Comparison of ENCODE assay signal across 11 cellular contexts in the genomic region with DNA sequence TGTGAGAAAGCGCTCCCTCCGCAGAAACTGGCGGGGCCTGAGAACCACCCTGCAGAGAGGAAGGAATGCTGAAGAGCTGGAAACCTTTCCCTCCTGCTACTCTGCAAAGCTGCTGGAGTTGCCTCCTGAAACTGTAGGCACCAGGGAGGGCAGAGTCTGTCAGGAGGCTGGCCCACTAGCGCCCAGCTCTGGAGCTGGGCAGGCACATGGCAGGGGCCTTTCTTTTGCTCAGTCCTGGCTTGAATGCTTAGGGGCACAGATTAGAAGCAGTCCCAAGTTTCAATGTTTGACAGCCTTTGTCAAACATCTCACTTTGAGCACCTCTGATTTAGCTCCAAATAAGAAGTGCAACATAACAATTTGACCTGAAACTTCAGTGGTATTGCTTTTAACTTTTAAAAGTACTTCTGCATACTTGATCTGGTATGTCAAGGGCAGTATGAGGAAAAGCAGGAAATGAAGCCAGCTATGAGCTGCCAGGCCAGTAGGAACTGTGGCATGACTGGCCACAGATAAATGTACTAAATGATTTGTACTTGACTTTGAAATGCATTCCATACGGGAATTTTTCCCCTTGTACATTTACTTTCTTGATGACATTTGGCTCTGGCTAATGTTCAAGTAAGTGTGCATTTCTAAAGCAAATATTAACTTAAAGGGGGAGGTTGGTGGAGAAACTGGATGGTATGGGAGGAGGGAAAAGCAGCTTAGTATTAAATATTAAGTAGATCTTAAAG. TPM values are rescaled to one million over a fixed set of nuclear protein-coding genes. Genes with fewer than 3 reads are reported as not detected.
DNase-seq lines count a peak whose midpoint lies in the region; ATAC-seq, FAIRE-seq and TF ChIP-seq lines count a peak whose summit lies in the region.
"Had no signal": no experiment of that assay in that cellular context is flagged by ENCODE, and none has a peak within 500 bp of the region (broad histone marks: within the 10 kb centered on the region; RNA-seq: fewer than 3 reads in every experiment).

No MANE protein-coding gene starts in this region.

- H3K9ac ChIP-seq in HCT116 (ENCODE audit: low read length) (peak overlapping the region; percentile 65), skeletal muscle tissue (ENCODE audit: low read depth in 1 of 3, low read length in 3 of 3) (peak overlapping the region in 1 of 3 donors; percentile 45)

- RAD21 ChIA-PET in HCT116 (lab: Charles Lee; ENCODE audit: low non-redundant PET in 1 of 2, low total read pairs in 2 of 2, uncharacterized antibody in 2 of 2, unreplicated experiment in 2 of 2) = no interaction called here

- no peaks in the 10 kb centered on the region for H4K20me1 ChIP-seq in HCT116 (ENCODE audit: insufficient read depth)

- H3K79me2 ChIP-seq in HCT116 (ENCODE audit: insufficient read depth, low read length) = peaks cover 3% of the 10 kb centered on the region; the same call in 1 of the 2 replicates

- H3K9me3 Mint-ChIP-seq in WTC11 = no peaks in the 10 kb centered on the region
- peaks cover 0 to 2% (median 0%) of the 10 kb centered on the region in 11 donors for H3K9me3 Mint-ChIP-seq in naive thymus-derived CD4-positive, alpha-beta T cell
- H3K9me3 Mint-ChIP-seq: activated B cell treated with CpG ODN at 0.5 μM for 24 hours; central memory CD8-positive, alpha-beta T cell had no signal

- H3K27ac Mint-ChIP-seq in WTC11 = no peak overlapping the region
- H3K27ac Mint-ChIP-seq in naive thymus-derived CD4-positive, alpha-beta T cell = no peak overlapping the region
- H3K27ac Mint-ChIP-seq: activated B cell treated with CpG ODN at 0.5 μM for 24 hours had no signal

- no peak for TF ChIP-seq RAD21 in HCT116 (IDR thresholded peaks at IDR 0.05; ENCODE audit: low read depth)

- H3K9me2 ChIP-seq in HCT116 (ENCODE audit: insufficient read depth) = no peaks in the 10 kb centered on the region

- H3K4me2 ChIP-seq in HCT116 (ENCODE audit: low read length) = peak overlapping the region; percentile 68

- peaks cover 28% of the 10 kb centered on the region for H3K4me1 Mint-ChIP-seq in WTC11
- peaks cover 0 to 6% (median 0%) of the 10 kb centered on the region in 7 donors for H3K4me1 Mint-ChIP-seq in naive thymus-derived CD4-positive, alpha-beta T cell
- H3K4me1 Mint-ChIP-seq: activated B cell treated with CpG ODN at 0.5 μM for 24 hours; central memory CD8-positive, alpha-beta T cell had no signal

- CTCF ChIA-PET in HCT116 (lab: Charles Lee) = interaction anchor here (1.9 kb wide), 1 partner anchor 19 kb away, joined by 5 read pairs; no protein-coding TSS in a partner anchor
- CTCF ChIA-PET in WTC11 (lab: Charles Lee) = interaction anchor here (0.6 to 1.9 kb wide), 8 partner anchors 19 to 394 kb away, joined by 3 to 6 read pairs (median 4); no protein-coding TSS in a partner anchor
- CTCF ChIA-PET in naive thymus-derived CD4-positive, alpha-beta T cell (lab: Charles Lee) = interaction anchor here (1.2 kb wide), 1 partner anchor 14 kb away, joined by 3 read pairs; no protein-coding TSS in a partner anchor

- no peak overlapping the region for H3K4me3 Mint-ChIP-seq in WTC11
- H3K4me3 Mint-ChIP-seq in naive thymus-derived CD4-positive, alpha-beta T cell = no peak overlapping the region
- H3K4me3 Mint-ChIP-seq: activated B cell treated with CpG ODN at 0.5 μM for 24 hours; central memory CD8-positive, alpha-beta T cell had no signal

- intact Hi-C loops in HCT116 (cut with micrococcal nuclease) (no loop called here), left cardiac atrium (cut with DNase I) (no loop called here)
- intact Hi-C loops in naive thymus-derived CD4-positive, alpha-beta T cell (cut with micrococcal nuclease) = no loop called here

- H2AFZ ChIP-seq in HCT116 (ENCODE audit: low read depth, low read length, poor library complexity, severe bottlenecking) = no peak overlapping the region

- H3K27me3 ChIP-seq in HCT116 (ENCODE audit: insufficient read depth, low read length) (no peaks in the 10 kb centered on the region), skeletal muscle tissue (ENCODE audit: control insufficient read depth in 3 of 3, insufficient read depth in 3 of 3, low read length in 3 of 3) (no peaks in the 10 kb centered on the region)
- peaks cover 0 to 9% of the 10 kb centered on the region in 2 donors for H3K27me3 ChIP-seq in naive thymus-derived CD4-positive, alpha-beta T cell (ENCODE audit: control insufficient read depth in 2 of 2, insufficient read depth in 2 of 2, low read length in 2 of 2)

- TF ChIP-seq CTCF in HCT116 (IDR thresholded peaks at IDR 0.05 in 2 of 3, conservative IDR thresholded peaks at IDR 0.05 in 1 of 3; ENCODE audit: borderline replicate concordance in 1 of 3, insufficient read depth in 1 of 3, low read depth in 2 of 3, low read length in 2 of 3) (no peak), WTC11 (IDR thresholded peaks at IDR 0.05) (no peak)

- TF ChIP-seq POLR2A in HCT116 (IDR thresholded peaks at IDR 0.05; ENCODE audit: borderline replicate concordance, extremely low read depth, insufficient read depth, insufficient read length) = no peak

- no peak overlapping the region for H3K27ac ChIP-seq in HCT116 (ENCODE audit: low read depth, low read length)
- peak overlapping the region; percentile 42 for H3K27ac ChIP-seq in skeletal muscle tissue (ENCODE audit: low read depth, low read length)
- no peak overlapping the region for H3K27ac ChIP-seq in naive thymus-derived CD4-positive, alpha-beta T cell (ENCODE audit: low read depth, low read length)

- FAIRE-seq in frontal cortex (lab: Jason Lieb, UNC) = no peak

- no TSS peak for BruUV-seq in HCT116 (replicated peaks; lab: Mats Ljungman, UMichigan)

- H3K36me3 ChIP-seq in HCT116 (ENCODE audit: control insufficient read depth in 1 of 2, insufficient read depth in 2 of 2, low read length in 2 of 2) (no peaks in the 10 kb centered on the region; a peak in 1 of 4 replicates), skeletal muscle tissue (ENCODE audit: control insufficient read depth in 3 of 3, insufficient read depth in 3 of 3, low read length in 3 of 3) (no peaks in the 10 kb centered on the region)
- H3K36me3 ChIP-seq in naive thymus-derived CD4-positive, alpha-beta T cell (ENCODE audit: control insufficient read depth in 2 of 3, insufficient read depth in 3 of 3, low read length in 3 of 3) = no peaks in the 10 kb centered on the region

- no peaks in the 10 kb centered on the region; the same call in 1 of the 2 replicates for H3K36me3 Mint-ChIP-seq in WTC11
- H3K36me3 Mint-ChIP-seq in naive thymus-derived CD4-positive, alpha-beta T cell = no peaks in the 10 kb centered on the region

- DNase-seq in HCT116 (ENCODE audit: low read depth, low spot score) = no peak
- DNase-seq in WTC11 (ENCODE audit: low spot score) = peak; percentile 50
- no peak for DNase-seq in left cardiac atrium
- DNase-seq in frontal cortex (ENCODE audit: low spot score in 2 of 2) = no peak
- DNase-seq in stimulated activated CD4-positive, alpha-beta T cell treated with anti-CD3 and anti-CD28 coated beads, Interleukin-4, amount 100 ng/mL, for 24 hours = no peak
- DNase-seq in naive thymus-derived CD4-positive, alpha-beta T cell = no peak
- DNase-seq: activated B cell treated with CpG ODN at 0.5 μM for 24 hours had no signal

- ATAC-seq in HCT116 = no peak
- ATAC-seq in WTC11 = peak; percentile 90
- ATAC-seq in left cardiac atrium = peak; percentile 63 to 70
- no peak for ATAC-seq in naive thymus-derived CD4-positive, alpha-beta T cell
- ATAC-seq in HG03196 (IDR thresholded peaks at IDR 0.05; ENCODE audit: unreplicated experiment) = no peak

- POLR2A ChIA-PET in HCT116 (lab: Charles Lee) (interaction anchor here (1.1 to 1.8 kb wide), 2 partner anchors 10 to 27 kb away, joined by 3 to 5 read pairs; partner anchors contain the start of gene PFKFB2), WTC11 (lab: Charles Lee) (interaction anchor here (0.5 to 1.5 kb wide), 2 partner anchors 7 to 17 kb away, joined by 3 to 5 read pairs; partner anchors contain the start of gene C1orf116)
- POLR2A ChIA-PET in naive thymus-derived CD4-positive, alpha-beta T cell (lab: Charles Lee) = no interaction called here

- H3K4me3 ChIP-seq in HCT116 (replicated peaks in 1 of 2; ENCODE audit: low read depth in 1 of 2, low read length in 2 of 2) (no peak overlapping the region), skeletal muscle tissue (ENCODE audit: low read length in 3 of 3) (no peak overlapping the region)
- no peak overlapping the region for H3K4me3 ChIP-seq in naive thymus-derived CD4-positive, alpha-beta T cell (ENCODE audit: low read length)

- H3K27me3 Mint-ChIP-seq in WTC11 (ENCODE audit: low read depth) = no peaks in the 10 kb centered on the region
- H3K27me3 Mint-ChIP-seq in naive thymus-derived CD4-positive, alpha-beta T cell = peaks cover 11 to 45% (median 17%) of the 10 kb centered on the region in 5 donors

- H3K9me3 ChIP-seq in HCT116 (ENCODE audit: control insufficient read depth in 1 of 2, insufficient read depth in 1 of 2, low read depth in 1 of 2, low read length in 2 of 2) (no peaks in the 10 kb centered on the region), skeletal muscle tissue (ENCODE audit: control insufficient read depth in 3 of 3, low read length in 3 of 3) (no peaks in the 10 kb centered on the region)
- no peaks in the 10 kb centered on the region for H3K9me3 ChIP-seq in naive thymus-derived CD4-positive, alpha-beta T cell (ENCODE audit: control insufficient read depth in 2 of 3, low read length in 3 of 3)

- H3K4me1 ChIP-seq in HCT116 (ENCODE audit: control insufficient read depth in 1 of 2, insufficient read depth in 2 of 2, low read length in 2 of 2) = peaks cover 34 to 95% of the 10 kb centered on the region in 2 experiments
- peaks cover 13 to 22% (median 19%) of the 10 kb centered on the region in 3 donors for H3K4me1 ChIP-seq in skeletal muscle tissue (ENCODE audit: control insufficient read depth in 3 of 3, insufficient read depth in 3 of 3, low read length in 3 of 3)
- no peaks in the 10 kb centered on the region for H3K4me1 ChIP-seq in naive thymus-derived CD4-positive, alpha-beta T cell (ENCODE audit: control insufficient read depth in 2 of 2, insufficient read depth in 2 of 2, low read length in 2 of 2)

RNA-seq across cellular contexts. Expression of gene C1orf116, which starts 7.2 kb away (rescaled TPM):
- total RNA-seq in HCT116 (2021; ENCODE audit: unreplicated experiment) = 3.6 TPM
- 3.3 and 4.8 TPM in 2 replicates for polyA plus RNA-seq in HCT116 (2012)
- 2.3 to 2.7 TPM (median 2.4 TPM) in 3 replicates for total RNA-seq in WTC11 (2021)
- under 1 TPM; 0.06 to 0.10 TPM for total RNA-seq in left cardiac atrium
- total RNA-seq in skeletal muscle tissue = not detected
- not detected for total RNA-seq in frontal cortex
- total RNA-seq in naive thymus-derived CD4-positive, alpha-beta T cell = under 1 TPM in 2 of 5 experiments, not detected in 3; 0.11 to 0.15 TPM
- not detected for polyA plus RNA-seq in naive thymus-derived CD4-positive, alpha-beta T cell

RNA-seq across cellular contexts. Expression of gene YOD1, which starts 25.7 kb away (rescaled TPM):
- total RNA-seq in HCT116 (2021; ENCODE audit: unreplicated experiment) (13.6 TPM), WTC11 (2021) (9.8 to 12.0 TPM (median 10.2 TPM) in 3 replicates), left cardiac atrium (1 to 10 TPM; 3.4 to 5.9 TPM), skeletal muscle tissue (13.0 TPM), frontal cortex (20.8 TPM)
- 5.1 and 6.2 TPM in 2 replicates for polyA plus RNA-seq in HCT116 (2012)
- total RNA-seq in naive thymus-derived CD4-positive, alpha-beta T cell = 10 to 100 TPM in 1 of 5 experiments, 1 to 10 TPM in 4; 7.4 to 12.8 (median 9.9) TPM
- polyA plus RNA-seq in naive thymus-derived CD4-positive, alpha-beta T cell = under 1 TPM; 0.81 to 0.99 TPM

RNA-seq across cellular contexts. Expression of gene PFKFB2, which starts 27.8 kb away (rescaled TPM):
- total RNA-seq in HCT116 (2021; ENCODE audit: unreplicated experiment) (13.9 TPM), WTC11 (2021) (16.8 to 21.0 TPM (median 20.9 TPM) in 3 replicates), left cardiac atrium (10 to 100 TPM; 28.2 to 42.8 TPM), skeletal muscle tissue (3.7 TPM), frontal cortex (9.4 TPM)
- 3.7 and 4.1 TPM in 2 replicates for polyA plus RNA-seq in HCT116 (2012)
- total RNA-seq in naive thymus-derived CD4-positive, alpha-beta T cell = 1 to 10 TPM; 2.3 to 4.6 (median 3.8) TPM
- polyA plus RNA-seq in naive thymus-derived CD4-positive, alpha-beta T cell = 1 to 10 TPM in 1 of 2 donors, under 1 TPM in 1; 0.64 to 2.2 TPM

RNA-seq across cellular contexts. Expression of gene FCAMR, which starts 55.1 kb away (rescaled TPM):
- total RNA-seq in HCT116 (2021; ENCODE audit: unreplicated experiment) = not detected
- polyA plus RNA-seq in HCT116 (2012) = not detected in 2 replicates
- total RNA-seq in WTC11 (2021) = not detected in 3 replicates
- total RNA-seq in left cardiac atrium = not detected
- not detected for total RNA-seq in skeletal muscle tissue
- not detected for total RNA-seq in frontal cortex
- not detected for total RNA-seq in naive thymus-derived CD4-positive, alpha-beta T cell
- polyA plus RNA-seq in naive thymus-derived CD4-positive, alpha-beta T cell = not detected
- total RNA-seq: activated B cell treated with CpG ODN at 0.5 μM for 24 hours, urinary bladder had no signal
- polyA plus RNA-seq: urinary bladder had no signal

Comparison
In these comparisons a context has a peak if more than half of its experiments do, and no peak if none do; other contexts are left out.
1. ATAC-seq: peak in WTC11 (single experiment) and left cardiac atrium (2 of 2); none in HCT116 (single experiment), naive thymus-derived CD4-positive, alpha-beta T cell (single experiment) and HG03196 (single experiment).